ENCODE assay signal across 1 cellular context in the genomic region with DNA sequence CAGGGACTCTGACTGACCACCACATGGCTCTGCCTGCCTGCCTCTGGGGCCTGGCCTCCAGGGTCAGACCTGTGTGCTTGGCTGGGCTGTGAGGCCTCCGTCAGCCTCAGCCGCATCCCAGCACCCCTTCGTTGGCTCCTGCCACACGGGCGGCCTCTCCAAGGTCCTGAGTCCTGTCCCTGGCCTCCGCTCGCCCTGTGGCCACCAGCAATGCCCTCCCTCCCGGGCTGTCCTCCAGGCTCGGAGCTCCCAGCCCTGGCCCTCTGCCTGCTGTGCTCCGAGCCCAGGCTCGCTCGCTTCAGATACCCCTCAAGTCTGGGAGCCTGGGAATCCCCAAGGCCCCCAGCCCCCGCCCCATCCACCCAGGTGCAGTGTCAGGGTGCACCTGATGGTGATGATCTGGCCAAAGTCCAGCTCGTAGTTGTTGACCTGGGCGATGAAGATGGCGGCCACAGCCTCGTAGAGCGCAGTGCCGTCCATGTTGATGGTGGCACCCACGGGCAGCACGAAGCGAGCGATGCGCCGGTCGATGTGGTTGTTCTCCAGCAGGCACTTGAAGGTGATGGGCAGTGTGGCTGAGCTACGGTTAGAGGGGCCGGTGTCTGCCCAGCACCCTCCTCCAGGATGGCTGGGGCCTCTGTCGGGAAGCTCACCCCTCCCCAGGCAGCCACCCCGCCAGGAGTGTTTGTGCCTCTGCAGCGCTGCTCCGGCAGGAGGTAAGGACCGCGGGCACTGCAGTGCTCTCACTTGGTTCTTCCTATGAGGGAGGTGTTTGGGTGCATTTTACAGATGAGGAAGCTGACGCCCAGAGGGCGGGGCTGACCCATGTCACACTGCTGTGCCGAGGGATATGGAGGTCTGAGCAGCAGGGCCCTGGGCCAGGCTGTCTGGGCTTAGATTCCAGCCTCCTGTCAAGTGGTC.
A peak's percentile ranks its signal among the peaks of the same experiment; 100 is the strongest.
TF ChIP-seq lines count a peak whose summit lies in the region.

No MANE protein-coding gene starts in this region.

TF ChIP-seq in H1, 55 proteins besides CTCF, POLR2A, EP300 and RAD21:
- no peak for TF ChIP-seq NANOG (IDR thresholded peaks at IDR 0.05; ENCODE audit: insufficient read depth, low read depth, low read length, poor library complexity, severe bottlenecking)
- no peak for TF ChIP-seq NRF1 (IDR thresholded peaks at IDR 0.05; ENCODE audit: low read depth, low read length)
- TF ChIP-seq YY1 (IDR thresholded peaks at IDR 0.05; ENCODE audit: low read depth, low read length): 0 out of 2 replicates have a peak, but pooled peaks have one; percentile 15
- no peak for TF ChIP-seq SP2 (IDR thresholded peaks at IDR 0.05; ENCODE audit: low read length)
- TF ChIP-seq SUZ12 (IDR thresholded peaks at IDR 0.05; ENCODE audit: low read length): no peak
- TF ChIP-seq TEAD4 (IDR thresholded peaks at IDR 0.05; ENCODE audit: low read depth, low read length): no peak
TF ChIP-seq in H1: peak in this region for 1.
